In genomic region chr10:79243211-79244067, GRCh38 we compare ENCODE assay signal across 8 cellular contexts.
A peak's percentile ranks its signal among the peaks of the same experiment; 100 is the strongest.
DNase-seq lines count a peak whose midpoint lies in the region; ATAC-seq, FAIRE-seq and TF ChIP-seq lines count a peak whose summit lies in the region.

No MANE protein-coding gene starts in this region.

- SMC1A ChIA-PET in GM12878 (lab: Charles Lee; ENCODE audit: uncharacterized antibody, unreplicated experiment) = interaction anchor here (1.2 to 9.5 kb wide), 3 partner anchors 19 to 104 kb away, joined by 9 to 114 read pairs (median 10); partner anchors contain the start of gene PPIF

- no peak for TF ChIP-seq EP300 in GM12878 (IDR thresholded peaks at IDR 0.05; ENCODE audit: borderline replicate concordance in 1 of 2, control insufficient read depth in 1 of 2, low read depth in 2 of 2, low read length in 2 of 2)

- peak overlapping the region; percentile 96 for H3K4me2 ChIP-seq in GM12878 (ENCODE audit: control insufficient read depth, insufficient read depth)

- WGBS in GM12878 (ENCODE audit: insufficient coverage, insufficient replicate concordance, low lambda C conversion rate, missing lambda C conversion rate) = under 1% methylated on average over 55 of the region's 117 CpGs

- ATAC-seq in GM19023 (IDR thresholded peaks at IDR 0.05; ENCODE audit: unreplicated experiment) (peak; percentile 55), HG03139 (IDR thresholded peaks at IDR 0.05; ENCODE audit: unreplicated experiment) (peak; percentile 39), T-helper 17 cell (peak; percentile 83), GM12878 (peak; percentile 58)

- H3K4me1 Mint-ChIP-seq in T-helper 17 cell = peaks cover 41% of the 10 kb centered on the region

- peak overlapping the region; percentile 93 for H3K9ac ChIP-seq in GM12878 (ENCODE audit: control insufficient read depth, insufficient read depth, low read length)

- H3K9me3 ChIP-seq in T-helper 17 cell (ENCODE audit: control insufficient read depth, low read length, poor library complexity, severe bottlenecking) (no peaks in the 10 kb centered on the region), GM12878 (replicated peaks; ENCODE audit: control insufficient read depth, insufficient read depth, low read length) (no peaks in the 10 kb centered on the region)

- H3K36me3 ChIP-seq in GM12878 (ENCODE audit: control insufficient read depth in 2 of 2, insufficient read depth in 2 of 2, low read length in 1 of 2) (no peaks in the 10 kb centered on the region), kidney epithelial cell (ENCODE audit: control insufficient read depth, insufficient read depth, low read length) (no peaks in the 10 kb centered on the region)

- DNase-seq in AG20443 (ENCODE audit: low spot score) (peak; percentile 47), T-helper 17 cell (peak; percentile 24 to 32 (median 32)), GM12878 (ENCODE audit: low read depth, low spot score) (no peak), kidney epithelial cell (ENCODE audit: low read depth) (no peak), H54 (ENCODE audit: insufficient read length, low spot score) (no peak)
- DNase-seq in stimulated activated CD4-positive, alpha-beta T cell treated with anti-CD3 and anti-CD28 coated beads, Interleukin-2, amount 100 ng/mL, for 48 hours = peak; percentile 54 to 64

- H3K79me2 ChIP-seq in GM12878 (ENCODE audit: control insufficient read depth, insufficient read depth, low read length) = peaks cover 65% of the 10 kb centered on the region

- POLR2A ChIA-PET in GM12878 (lab: Charles Lee) = interaction anchor here (0.6 to 12.4 kb wide), 6 partner anchors 13 to 104 kb away, joined by 3 to 100 read pairs (median 4); no protein-coding TSS in a partner anchor

- H3K27ac ChIP-seq in GM12878 (ENCODE audit: control insufficient read depth, insufficient read depth) = peak overlapping the region; percentile 92

- intact Hi-C loops in GM12878 (cut with micrococcal nuclease; ENCODE audit: unreplicated experiment) = loop anchor here (2.0 kb wide), 1 partner anchor 105 kb away; no protein-coding TSS in a partner anchor

- in situ Hi-C loops in GM12878 (cut with MboI) = no loop called here

- H3K27ac Mint-ChIP-seq in T-helper 17 cell = peak overlapping the region; percentile 88

- RAD21 ChIA-PET in GM12878 (lab: Charles Lee; ENCODE audit: unreplicated experiment) = interaction anchor here (0.6 to 11.1 kb wide), 7 partner anchors 23 to 104 kb away, joined by 3 to 165 read pairs (median 4); partner anchors contain the start of gene PPIF

- FAIRE-seq in GM12878 (lab: Jason Lieb, UNC) (no peak), H54 (lab: Jason Lieb, UNC) (no peak)

- TF ChIP-seq CTCF in GM12878 (IDR thresholded peaks at IDR 0.05 in 2 of 3, conservative IDR thresholded peaks at IDR 0.05 in 1 of 3; ENCODE audit: control insufficient read depth in 2 of 3, extremely low read depth in 1 of 3, insufficient read depth in 1 of 3, low read depth in 3 of 3, low read length in 3 of 3) (no peak), kidney epithelial cell (IDR thresholded peaks at IDR 0.05; ENCODE audit: insufficient read depth, low read length, poor library complexity, severe bottlenecking) (no peak)

- H3K36me3 Mint-ChIP-seq in T-helper 17 cell (ENCODE audit: low read depth) = no peaks in the 10 kb centered on the region

- CTCF ChIA-PET in GM12878 (lab: Yijun Ruan, JAX) = interaction anchor here (1.1 to 8.5 kb wide), 4 partner anchors 42 to 1610 kb away, joined by 3 to 67 read pairs (median 8); partner anchors contain the start of gene PPIF

- BruUV-seq in GM12878 (replicated peaks; lab: Mats Ljungman, UMichigan) = no TSS peak

- H4K20me1 ChIP-seq in GM12878 (ENCODE audit: control insufficient read depth, insufficient read depth) = no peaks in the 10 kb centered on the region

- peak overlapping the region; percentile 77 for H3K4me3 Mint-ChIP-seq in T-helper 17 cell

- peak; percentile 75 for TF ChIP-seq POLR2A in GM12878 (IDR thresholded peaks at IDR 0.05; ENCODE audit: low read depth, low read length)
- no peak for TF ChIP-seq POLR2A in H54 (IDR thresholded peaks at IDR 0.05; ENCODE audit: low read depth, low read length)

- H2AFZ ChIP-seq in GM12878 (ENCODE audit: control insufficient read depth, low read depth, low read length) = no peak overlapping the region

- peaks cover 48% of the 10 kb centered on the region for H3K4me1 ChIP-seq in GM12878 (ENCODE audit: control insufficient read depth, insufficient read depth, low read length)

- H3K27me3 Mint-ChIP-seq in T-helper 17 cell = no peaks in the 10 kb centered on the region

- H3K27me3 ChIP-seq in GM12878 (replicated peaks in 1 of 2; ENCODE audit: control insufficient read depth in 2 of 2, insufficient read depth in 2 of 2, low read length in 1 of 2) (no peaks in the 10 kb centered on the region), kidney epithelial cell (ENCODE audit: control insufficient read depth, insufficient read depth, low read length) (no peaks in the 10 kb centered on the region)

- no peak for TF ChIP-seq RAD21 in GM12878 (IDR thresholded peaks at IDR 0.05; ENCODE audit: insufficient read depth, low read depth, low read length)

- H3K4me3 ChIP-seq in GM12878 = peak overlapping the region; percentile 90
- peak overlapping the region; percentile 29 for H3K4me3 ChIP-seq in kidney epithelial cell (ENCODE audit: low read depth, low read length)

TF ChIP-seq in GM12878, 131 proteins besides CTCF, POLR2A, EP300 and RAD21 (continues in another document):
- no peak for TF ChIP-seq MYC (IDR thresholded peaks at IDR 0.05; ENCODE audit: insufficient read depth, insufficient read length, insufficient replicate concordance, low read length, severe bottlenecking)
- TF ChIP-seq IRF5 (IDR thresholded peaks at IDR 0.05; ENCODE audit: borderline replicate concordance) = no peak
- TF ChIP-seq BCL3 (IDR thresholded peaks at IDR 0.05; ENCODE audit: borderline replicate concordance, insufficient read depth, low read depth, low read length, poor library complexity, severe bottlenecking) = no peak
- TF ChIP-seq HCFC1 (IDR thresholded peaks at IDR 0.05; ENCODE audit: low read length) = no peak; the same call in 1 of the 2 replicates
- no peak for TF ChIP-seq ETV6 (conservative IDR thresholded peaks at IDR 0.05 in 1 of 2, IDR thresholded peaks at IDR 0.05 in 1 of 2; ENCODE audit: borderline replicate concordance in 1 of 2, low read depth in 1 of 2)
- 0 out of 2 replicates have a peak, but pooled peaks have one; percentile 46 for TF ChIP-seq POLR2AphosphoS5 (IDR thresholded peaks at IDR 0.05; ENCODE audit: low read length)
- no peak for TF ChIP-seq ASH2L (IDR thresholded peaks at IDR 0.05; ENCODE audit: borderline replicate concordance, low read depth)
- TF ChIP-seq ATF3 (IDR thresholded peaks at IDR 0.05; ENCODE audit: borderline replicate concordance, extremely low read depth, low read depth, low read length) = no peak
- no peak for TF ChIP-seq TCF7 (IDR thresholded peaks at IDR 0.05; ENCODE audit: borderline replicate concordance)
- no peak for TF ChIP-seq NFIC (IDR thresholded peaks at IDR 0.05; ENCODE audit: low read depth, low read length)
- no peak for TF ChIP-seq PBX3 (IDR thresholded peaks at IDR 0.05; ENCODE audit: insufficient replicate concordance, low read depth, low read length)
- no peak for TF ChIP-seq ZNF217 (IDR thresholded peaks at IDR 0.05)
- TF ChIP-seq ZSCAN29 (IDR thresholded peaks at IDR 0.05) = no peak
- TF ChIP-seq RB1 (IDR thresholded peaks at IDR 0.05; ENCODE audit: borderline replicate concordance) = 0 out of 2 replicates have a peak, but pooled peaks have one; percentile 27
- no peak for TF ChIP-seq FOS (IDR thresholded peaks at IDR 0.05; ENCODE audit: borderline replicate concordance, extremely low read depth, insufficient read length)
- TF ChIP-seq SREBF2 (IDR thresholded peaks at IDR 0.05; ENCODE audit: low read length) = no peak

Comparison
In these comparisons a context has a peak if more than half of its experiments do, and no peak if none do; other contexts are left out.
1. DNase-seq: peak in AG20443 (single experiment), T-helper 17 cell (3 of 3) and stimulated activated CD4-positive, alpha-beta T cell treated with anti-CD3 and anti-CD28 coated beads, Interleukin-2, amount 100 ng/mL, for 48 hours (2 of 2); none in GM12878 (single experiment), kidney epithelial cell (single experiment) and H54 (single experiment).
2. Peak in every context shown above with its lines, with median percentiles within 50 percentile points of each other: ATAC-seq.